ENCODE assay signal across 20 cellular contexts in genomic region chr9:5643005-5643624, GRCh38.
"Had no signal": no experiment of that assay in that cellular context is flagged by ENCODE, and none has a peak within 500 bp of the region (broad histone marks: within the 10 kb centered on the region; RNA-seq: fewer than 3 reads in every experiment).

No MANE protein-coding gene starts in this region.

- H3K27me3 Mint-ChIP-seq: activated naive CD4-positive, alpha-beta T cell treated with anti-CD3 and anti-CD28 coated beads, Interleukin-2, amount 50 U/mL, for 24 hours; naive thymus-derived CD8-positive, alpha-beta T cell; stimulated activated naive B cell treated with anti-CD40 and anti-IgM and Interleukin-4, amounts not matched to agents 10 μg/mL and 1 μg/mL and 100 μg/mL, for 72 hours; T-helper 17 cell had no signal

- H3K4me3 Mint-ChIP-seq: activated naive CD4-positive, alpha-beta T cell treated with anti-CD3 and anti-CD28 coated beads, Interleukin-2, amount 50 U/mL, for 24 hours; naive thymus-derived CD8-positive, alpha-beta T cell; stimulated activated naive B cell treated with anti-CD40 and anti-IgM and Interleukin-4, amounts not matched to agents 10 μg/mL and 1 μg/mL and 100 μg/mL, for 72 hours; T-helper 17 cell had no signal

- DNase-seq: activated CD8-positive, alpha-beta memory T cell treated with anti-CD3 and anti-CD28 coated beads, Interleukin-2, amount 50 U/mL, for 48 hours; amniotic stem cell; brain microvascular endothelial cell; cortex of kidney; effector CD4-positive, alpha-beta T cell; foreskin fibroblast; hippocampal formation; kidney; left lung; mammary epithelial cell; mucosa of descending colon; naive thymus-derived CD8-positive, alpha-beta T cell; pancreas; sigmoid colon; stimulated activated CD4-positive, alpha-beta T cell treated with anti-CD3 and anti-CD28 coated beads, Interleukin-12 subunit alpha, Interleukin-12 subunit beta, amount 100 ng/mL, for 4 hours; stimulated activated CD4-positive, alpha-beta T cell treated with anti-CD3 and anti-CD28 coated beads, Interleukin-2, amount 100 ng/mL, for 48 hours; stimulated activated naive B cell treated with anti-CD40 and anti-IgM and Interleukin-4, amounts not matched to agents 10 μg/mL and 1 μg/mL and 100 μg/mL, for 72 hours; T-helper 17 cell had no signal

- ATAC-seq: left lung; mucosa of descending colon; naive thymus-derived CD8-positive, alpha-beta T cell; stimulated activated naive B cell treated with anti-CD40 and anti-IgM and Interleukin-4, amounts not matched to agents 10 μg/mL and 1 μg/mL and 100 μg/mL, for 72 hours; T-helper 17 cell had no signal

- H3K27ac Mint-ChIP-seq: activated naive CD4-positive, alpha-beta T cell treated with anti-CD3 and anti-CD28 coated beads, Interleukin-2, amount 50 U/mL, for 24 hours; activated T-helper 2 cell treated with anti-CD3 and anti-CD28 coated beads, Interferon-gamma antibody, Interleukin-2, Interleukin-4, amounts not matched to agents 10 μg/mL and 5 μg/mL and 100 μg/mL, durations not matched to agents 14 hours and 24 hours and 36 hours; stimulated activated naive B cell treated with anti-CD40 and anti-IgM and Interleukin-4, amounts not matched to agents 10 μg/mL and 1 μg/mL and 100 μg/mL, for 72 hours; T-helper 17 cell had no signal
